ENCODE assay signal across 32 cellular contexts in genomic region chr1:18662286-18662639, GRCh38. TPM values are rescaled to one million over a fixed set of nuclear protein-coding genes. Genes with fewer than 3 reads are reported as not detected.
"Had no signal": no experiment of that assay in that cellular context is flagged by ENCODE, and none has a peak within 500 bp of the region (broad histone marks: within the 10 kb centered on the region; RNA-seq: fewer than 3 reads in every experiment).

No MANE protein-coding gene starts in this region.

- H3K9me3 Mint-ChIP-seq: effector memory CD8-positive, alpha-beta T cell; endodermal cell; mesothelial cell of epicardium had no signal

- H3K27ac Mint-ChIP-seq: effector memory CD8-positive, alpha-beta T cell; endodermal cell; mesothelial cell of epicardium had no signal

- H3K4me1 ChIP-seq: gastrocnemius medialis, heart right ventricle, left lung, lower lobe of right lung had no signal

- DNase-seq: dermis blood vessel endothelial cell; effector CD8-positive, alpha-beta T cell; effector memory CD8-positive, alpha-beta T cell; endodermal cell; erythroblast; esophagus squamous epithelium; foreskin fibroblast; foreskin melanocyte; gastrocnemius medialis; glutamatergic neuron; head of caudate nucleus; heart right ventricle; hippocampal formation; left cardiac atrium; left lung; left ventricle myocardium superior; lower lobe of right lung; mesenchymal stem cell; mucosa of descending colon had no signal

- H3K4me3 ChIP-seq: coronary artery, esophagus squamous epithelium, gastrocnemius medialis, heart right ventricle, left lung, lower lobe of right lung, mucosa of descending colon had no signal

- FAIRE-seq: colon, endometrium, islet of Langerhans, keratinocyte had no signal

- H3K36me3 ChIP-seq: esophagus squamous epithelium, gastrocnemius medialis, heart right ventricle, left lung, lower lobe of right lung had no signal

- H3K9me3 ChIP-seq: esophagus squamous epithelium, gastrocnemius medialis, heart right ventricle, left lung, lower lobe of right lung, mucosa of descending colon had no signal

- ATAC-seq: effector memory CD8-positive, alpha-beta T cell; esophagus mucosa; gastrocnemius medialis; heart right ventricle; left cardiac atrium; left lung; left ventricle myocardium superior; lower lobe of right lung had no signal

- H3K36me3 Mint-ChIP-seq: mesothelial cell of epicardium had no signal

- H3K4me3 Mint-ChIP-seq: effector memory CD8-positive, alpha-beta T cell; endodermal cell; mesothelial cell of epicardium had no signal

- H3K27ac ChIP-seq: coronary artery, epithelial cell of prostate, esophagus squamous epithelium, gastrocnemius medialis, heart right ventricle, left lung, lower lobe of right lung had no signal

- H3K27me3 ChIP-seq: gastrocnemius medialis had no signal

- H3K4me1 Mint-ChIP-seq: endodermal cell, mesothelial cell of epicardium had no signal

RNA-seq across cellular contexts. Expression of gene PAX7, which starts 31.6 kb away (rescaled TPM):
- total RNA-seq: dermis blood vessel endothelial cell, esophagus mucosa, esophagus squamous epithelium, glomerular endothelial cell, heart right ventricle, kidney epithelial cell, left cardiac atrium, left lung, left ventricle myocardium superior, lower lobe of right lung, lung microvascular endothelial cell, mesenteric fat pad, mesothelial cell of epicardium, mucosa of descending colon, myocyte had no signal
- polyA plus RNA-seq: heart right ventricle, keratinocyte had no signal
